ENCODE assay signal across 11 cellular contexts in genomic region chr2:23399674-23400261, GRCh38. TPM values are rescaled to one million over a fixed set of nuclear protein-coding genes. Genes with fewer than 3 reads are reported as not detected.
DNase-seq lines count a peak whose midpoint lies in the region; ATAC-seq and TF ChIP-seq lines count a peak whose summit lies in the region.
"Had no signal": no experiment of that assay in that cellular context is flagged by ENCODE, and none has a peak within 500 bp of the region (broad histone marks: within the 10 kb centered on the region; RNA-seq: fewer than 3 reads in every experiment).

No MANE protein-coding gene starts in this region.

- no peaks in the 10 kb centered on the region for H3K36me3 ChIP-seq in OCI-LY3 (replicated peaks; ENCODE audit: low read depth, low read length)

- H3K4me2 ChIP-seq in OCI-LY3 (ENCODE audit: low read length) = peak overlapping the region; percentile 54

- POLR2A ChIA-PET in activated CD4-positive, alpha-beta T cell treated with anti-CD3 and anti-CD28 coated beads for 36 hours (lab: Charles Lee) = no interaction called here

- intact Hi-C loops in activated CD4-positive, alpha-beta T cell treated with anti-CD3 and anti-CD28 coated beads for 36 hours (cut with DNase I, micrococcal nuclease) = no loop called here

- H2AFZ ChIP-seq in OCI-LY3 (ENCODE audit: low read depth, low read length) = no peak overlapping the region

- no peaks in the 10 kb centered on the region for H3K79me2 ChIP-seq in OCI-LY3 (ENCODE audit: low read length)

- H3K4me1 ChIP-seq in OCI-LY3 (ENCODE audit: low read length) = peaks cover 22% of the 10 kb centered on the region

- TF ChIP-seq CTCF in GM12865 (IDR thresholded peaks at IDR 0.05; ENCODE audit: insufficient read depth, low read depth, low read length, missing control alignments) (peak; percentile 28), OCI-LY3 (IDR thresholded peaks at IDR 0.05; ENCODE audit: low read depth, low read length) (peak; percentile 44)

- no peaks in the 10 kb centered on the region for H3K9me3 ChIP-seq in OCI-LY3 (ENCODE audit: insufficient read depth, low read length)

- no peak overlapping the region for H3K27ac ChIP-seq in OCI-LY3 (ENCODE audit: low read length)

- no peaks in the 10 kb centered on the region for H4K20me1 ChIP-seq in OCI-LY3 (ENCODE audit: insufficient read depth, low read length)

- H3K9ac ChIP-seq in OCI-LY3 (ENCODE audit: low read length) = no peak overlapping the region

- in situ Hi-C loops in KBM-7 (cut with MboI; ENCODE audit: low pct_unique_long_range_greater_than_20kb, low sequenced_read_pairs) = no loop called here

- CTCF ChIA-PET in activated CD4-positive, alpha-beta T cell treated with anti-CD3 and anti-CD28 coated beads for 36 hours (lab: Charles Lee) = interaction anchor here (0.5 to 0.7 kb wide), 3 partner anchors 11 to 132 kb away, joined by 3 to 4 read pairs (median 3); no protein-coding TSS in a partner anchor

- H3K4me3 ChIP-seq in GM12865 (ENCODE audit: low read depth, low read length) = no peak overlapping the region
- H3K4me3 ChIP-seq in OCI-LY3 (ENCODE audit: low read length) = no peak overlapping the region

- 0 out of 2 replicates have a peak, but pooled peaks cover 1% of the 10 kb centered on the region for H3K27me3 ChIP-seq in OCI-LY3 (ENCODE audit: low read depth, low read length)

- no peak overlapping the region for H3K4me3 Mint-ChIP-seq in activated CD4-positive, alpha-beta T cell treated with anti-CD3 and anti-CD28 coated beads for 36 hours
- H3K4me3 Mint-ChIP-seq: CD14-positive monocyte had no signal

- no peaks in the 10 kb centered on the region for H3K9me3 Mint-ChIP-seq in activated CD4-positive, alpha-beta T cell treated with anti-CD3 and anti-CD28 coated beads for 36 hours (ENCODE audit: low read depth)

- ATAC-seq in GM19328 (IDR thresholded peaks at IDR 0.05; ENCODE audit: unreplicated experiment) = peak; percentile 57
- ATAC-seq in HG02970 (IDR thresholded peaks at IDR 0.05; ENCODE audit: low FRiP score, unreplicated experiment) = peak; percentile 49
- ATAC-seq in activated CD4-positive, alpha-beta T cell treated with anti-CD3 and anti-CD28 coated beads for 36 hours = no peak

- peak; percentile 73 for DNase-seq in GM12865 (ENCODE audit: low read depth)
- no peak for DNase-seq in KBM-7
- no peak for DNase-seq in COLO829 (ENCODE audit: low spot score)
- no peak for DNase-seq in activated CD4-positive, alpha-beta T cell treated with anti-CD3 and anti-CD28 coated beads for 36 hours
- no peak for DNase-seq in NK-92 (lab: John Stamatoyannopoulos, UW; ENCODE audit: unreplicated experiment)
- DNase-seq: MM.1S, SHP77 treated with DMSO at 0.1 percent for 48 hours had no signal

- no peaks in the 10 kb centered on the region for H3K36me3 Mint-ChIP-seq in activated CD4-positive, alpha-beta T cell treated with anti-CD3 and anti-CD28 coated beads for 36 hours (ENCODE audit: low read depth)
- H3K36me3 Mint-ChIP-seq: CD14-positive monocyte had no signal

- no peak overlapping the region for H3K27ac Mint-ChIP-seq in activated CD4-positive, alpha-beta T cell treated with anti-CD3 and anti-CD28 coated beads for 36 hours
- H3K27ac Mint-ChIP-seq: CD14-positive monocyte had no signal

- no peaks in the 10 kb centered on the region for H3K27me3 Mint-ChIP-seq in activated CD4-positive, alpha-beta T cell treated with anti-CD3 and anti-CD28 coated beads for 36 hours

- H3K4me1 Mint-ChIP-seq in activated CD4-positive, alpha-beta T cell treated with anti-CD3 and anti-CD28 coated beads for 36 hours = peaks cover 17% of the 10 kb centered on the region

RNA-seq across cellular contexts. Expression of gene KLHL29, which starts 14.8 kb away (rescaled TPM):
- 1 to 10 TPM; 1.7 to 2.0 TPM for total RNA-seq in activated CD4-positive, alpha-beta T cell treated with anti-CD3 and anti-CD28 coated beads for 36 hours
